ENCODE assay signal across 8 cellular contexts in the genomic region with DNA sequence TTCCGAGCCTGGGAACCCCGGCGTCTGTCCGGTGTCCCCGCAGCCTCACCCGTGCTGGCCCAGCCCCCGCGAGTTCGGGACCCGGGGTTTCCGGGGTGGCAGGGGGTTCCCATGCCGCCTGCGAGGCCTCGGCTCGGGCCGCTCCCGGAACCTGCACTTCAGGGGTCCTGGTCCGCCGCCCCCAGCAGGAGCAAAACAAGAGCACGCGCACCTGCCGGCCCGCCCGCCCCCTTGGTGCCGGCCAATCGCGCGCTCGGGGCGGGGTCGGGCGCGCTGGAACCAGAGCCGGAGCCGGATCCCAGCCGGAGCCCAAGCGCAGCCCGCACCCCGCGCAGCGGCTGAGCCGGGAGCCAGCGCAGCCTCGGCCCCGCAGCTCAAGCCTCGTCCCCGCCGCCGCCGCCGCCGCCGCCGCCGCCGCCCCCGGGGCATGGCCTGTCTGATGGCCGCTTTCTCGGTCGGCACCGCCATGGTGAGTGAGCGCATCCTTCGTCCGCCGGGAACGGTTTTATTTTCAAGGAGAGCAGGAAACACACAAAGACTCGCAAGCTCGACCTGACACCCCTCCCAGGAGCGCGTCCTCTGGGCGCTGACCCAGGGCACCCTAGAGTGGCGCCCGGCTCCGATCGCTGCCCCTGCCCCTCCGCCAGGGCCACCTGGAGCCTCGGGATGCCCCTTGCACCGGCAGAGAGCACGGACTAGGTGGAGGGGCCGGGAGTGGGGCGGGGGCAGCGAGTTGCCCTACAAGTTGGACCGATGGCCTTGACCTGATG. TPM values are rescaled to one million over a fixed set of nuclear protein-coding genes. Genes with fewer than 3 reads are reported as not detected.
A peak's percentile ranks its signal among the peaks of the same experiment; 100 is the strongest.
DNase-seq lines count a peak whose midpoint lies in the region; ATAC-seq, FAIRE-seq and TF ChIP-seq lines count a peak whose summit lies in the region.

A gene (plus strand): TSS at position 305 of the 770 bp plus-strand sequence. CDS start 123 bp downstream, at position 428.

- H3K9me3 Mint-ChIP-seq in GM23338, result peaks cover 23% of the 10 kb centered on the region

- H3K9ac ChIP-seq in SK-N-SH (no peak within 1 kb of the TSS), GM12878 (ENCODE audit: control insufficient read depth, insufficient read depth, low read length) (peak within 1 kb of the TSS; percentile 34; the same call in 1 of the 2 replicates)

- TF ChIP-seq RAD21 in SK-N-SH (IDR thresholded peaks at IDR 0.05; ENCODE audit: low read length) (no peak), GM12878 (IDR thresholded peaks at IDR 0.05; ENCODE audit: insufficient read depth, low read depth, low read length) (no peak)

- peak within 1 kb of the TSS; percentile 11 for H2AFZ ChIP-seq in ACC112 (ENCODE audit: low read length, unreplicated experiment)
- H2AFZ ChIP-seq in GM23338, result peak within 1 kb of the TSS; percentile 97
- no peak within 1 kb of the TSS; the same call in 1 of the 2 replicates for H2AFZ ChIP-seq in SK-N-SH (ENCODE audit: low read depth)
- peak within 1 kb of the TSS; percentile 37 for H2AFZ ChIP-seq in GM12878 (ENCODE audit: control insufficient read depth, low read depth, low read length)

- DNase-seq in GM23338 (ENCODE audit: low spot score), result peak; percentile 87
- peak; percentile 89 for DNase-seq in SK-N-SH
- no peak for DNase-seq in GM12878 (ENCODE audit: low read depth, low spot score)
- DNase-seq in retinal pigment epithelial cell (ENCODE audit: low read depth), result no peak
- DNase-seq in NCI-H1694 (lab: John Stamatoyannopoulos, UW), result no peak

- no TSS peak for BruUV-seq in GM12878 (replicated peaks; lab: Mats Ljungman, UMichigan)

- H3K4me1 ChIP-seq in ACC112 (ENCODE audit: control insufficient read depth, insufficient read depth, low read length, unreplicated experiment) (peaks cover 11% of the 10 kb centered on the region), GM23338 (ENCODE audit: insufficient read depth) (peaks cover 9% of the 10 kb centered on the region), SK-N-SH (ENCODE audit: control insufficient read depth in 1 of 2, insufficient read depth in 2 of 2, low read depth in 1 of 2, low read length in 1 of 2) (peaks cover 0 to 34% of the 10 kb centered on the region in 2 experiments; a peak in 2 of 4 replicates), GM12878 (ENCODE audit: control insufficient read depth, insufficient read depth, low read length) (peaks cover 9% of the 10 kb centered on the region; the same call in 1 of the 2 replicates)

- POLR2A ChIA-PET in SK-N-SH (lab: Yijun Ruan, JAX), result interaction anchor here (0.6 to 3.9 kb wide), 6 partner anchors 15 to 256 kb away, joined by 3 to 28 read pairs (median 4); no protein-coding TSS in a partner anchor
- POLR2A ChIA-PET in GM12878 (lab: Charles Lee), result interaction anchor here (1.3 to 3.4 kb wide), 5 partner anchors 10 to 28 kb away, joined by 5 to 38 read pairs (median 17); no protein-coding TSS in a partner anchor

- H3K27me3 Mint-ChIP-seq in GM23338 (ENCODE audit: insufficient read depth, low read depth, poor library complexity), result peaks cover 23% of the 10 kb centered on the region

- no peaks in the 10 kb centered on the region for H4K20me1 ChIP-seq in GM23338 (replicated peaks; ENCODE audit: insufficient read depth)
- H4K20me1 ChIP-seq in SK-N-SH (ENCODE audit: insufficient read depth), result no peaks in the 10 kb centered on the region
- no peaks in the 10 kb centered on the region for H4K20me1 ChIP-seq in GM12878 (ENCODE audit: control insufficient read depth, insufficient read depth)

- 1% methylated on average over 15 of the region's 83 CpGs for WGBS in SK-N-SH (ENCODE audit: low lambda C conversion rate)
- 2% methylated on average over 44 of the region's 83 CpGs for WGBS in GM12878 (ENCODE audit: insufficient coverage, insufficient replicate concordance, low lambda C conversion rate, missing lambda C conversion rate)

- H3K4me1 Mint-ChIP-seq in GM23338, result peaks cover 8% of the 10 kb centered on the region

- ATAC-seq in GM23338 (peak; percentile 90), GM12878 (peak; percentile 74), GM18498 (IDR thresholded peaks at IDR 0.05; ENCODE audit: unreplicated experiment) (no peak)

- CTCF ChIA-PET in SK-N-SH (lab: Yijun Ruan, JAX), result interaction anchor here (1.5 to 3.1 kb wide), 5 partner anchors 27 to 91 kb away, joined by 4 to 17 read pairs (median 7); no protein-coding TSS in a partner anchor
- CTCF ChIA-PET in GM12878 (lab: Yijun Ruan, JAX), result interaction anchor here (0.8 to 4.1 kb wide), 8 partner anchors 12 to 74 kb away, joined by 3 to 51 read pairs (median 8); no protein-coding TSS in a partner anchor

- H3K9me2 ChIP-seq in GM23338 (ENCODE audit: insufficient read depth), result no peaks in the 10 kb centered on the region
- no peaks in the 10 kb centered on the region for H3K9me2 ChIP-seq in SK-N-SH

- SMC1A ChIA-PET in GM12878 (lab: Charles Lee; ENCODE audit: uncharacterized antibody, unreplicated experiment), result interaction anchor here (0.8 to 3.8 kb wide), 12 partner anchors 11 to 74 kb away, joined by 3 to 77 read pairs (median 8); no protein-coding TSS in a partner anchor

- RAD21 ChIA-PET in GM12878 (lab: Charles Lee; ENCODE audit: unreplicated experiment), result interaction anchor here (0.6 to 4.2 kb wide), 14 partner anchors 9 to 317 kb away, joined by 3 to 46 read pairs (median 10); no protein-coding TSS in a partner anchor

- H3K4me2 ChIP-seq in GM23338 (peak within 1 kb of the TSS; percentile 98), SK-N-SH (peak within 1 kb of the TSS; percentile 73), GM12878 (ENCODE audit: control insufficient read depth, insufficient read depth) (peak within 1 kb of the TSS; percentile 100)

- no peak for TF ChIP-seq POLR2A in GM12878 (IDR thresholded peaks at IDR 0.05; ENCODE audit: low read depth, low read length)

- no peak for FAIRE-seq in GM12878 (lab: Jason Lieb, UNC)

- H3K79me2 ChIP-seq in ACC112 (ENCODE audit: control insufficient read depth, insufficient read depth, low read length, unreplicated experiment), result no peaks in the 10 kb centered on the region
- H3K79me2 ChIP-seq in GM23338 (replicated peaks; ENCODE audit: insufficient read depth), result no peaks in the 10 kb centered on the region
- H3K79me2 ChIP-seq in SK-N-SH (ENCODE audit: insufficient read depth), result no peaks in the 10 kb centered on the region
- H3K79me2 ChIP-seq in GM12878 (ENCODE audit: control insufficient read depth, insufficient read depth, low read length), result no peaks in the 10 kb centered on the region

- H3K27ac ChIP-seq in ACC112 (ENCODE audit: low read depth, low read length) (no peak within 1 kb of the TSS), GM23338 (ENCODE audit: low read depth) (no peak within 1 kb of the TSS), SK-N-SH (ENCODE audit: low read depth in 2 of 2, low read length in 1 of 2) (peak within 1 kb of the TSS in 1 of 2 experiments; percentile 79; a peak in 1 of 4 replicates), GM12878 (ENCODE audit: control insufficient read depth, insufficient read depth) (no peak within 1 kb of the TSS)

- intact Hi-C loops in GM12878 (cut with micrococcal nuclease; ENCODE audit: unreplicated experiment), result no loop called here

- H3K9me3 ChIP-seq in SK-N-SH (no peaks in the 10 kb centered on the region), GM12878 (replicated peaks; ENCODE audit: control insufficient read depth, insufficient read depth, low read length) (peaks cover 3% of the 10 kb centered on the region; the same call in 2 of the 3 replicates)

- peak within 1 kb of the TSS; percentile 78 for H3K4me3 Mint-ChIP-seq in GM23338

- no peaks in the 10 kb centered on the region for H3K36me3 ChIP-seq in ACC112 (ENCODE audit: insufficient read depth, low read length)
- no peaks in the 10 kb centered on the region for H3K36me3 ChIP-seq in GM23338 (ENCODE audit: insufficient read depth)
- H3K36me3 ChIP-seq in SK-N-SH (replicated peaks in 1 of 2; ENCODE audit: control insufficient read depth in 1 of 2, insufficient read depth in 2 of 2, low read length in 1 of 2), result no peaks in the 10 kb centered on the region
- H3K36me3 ChIP-seq in GM12878 (ENCODE audit: control insufficient read depth in 2 of 2, insufficient read depth in 2 of 2, low read length in 1 of 2), result no peaks in the 10 kb centered on the region

- H3K4me3 ChIP-seq in ACC112 (ENCODE audit: low read depth, low read length), result peak within 1 kb of the TSS; percentile 81
- H3K4me3 ChIP-seq in GM23338, result peak within 1 kb of the TSS; percentile 85
- H3K4me3 ChIP-seq in SK-N-SH (ENCODE audit: low read depth in 2 of 2, low read length in 1 of 2), result peak within 1 kb of the TSS; percentile 55 to 58; a peak in 3 of 4 replicates
- H3K4me3 ChIP-seq in GM12878, result peak within 1 kb of the TSS; percentile 71
- H3K4me3 ChIP-seq in iPS-11a (ENCODE audit: low read depth, low read length), result peak within 1 kb of the TSS; percentile 49
- H3K4me3 ChIP-seq in retinal pigment epithelial cell (ENCODE audit: low read length), result peak within 1 kb of the TSS; percentile 52

- no peak within 1 kb of the TSS for H3K27ac Mint-ChIP-seq in GM23338

- TF ChIP-seq EP300 in SK-N-SH (IDR thresholded peaks at IDR 0.05; ENCODE audit: borderline replicate concordance in 1 of 2, low read depth in 1 of 2, low read length in 1 of 2) (no peak), GM12878 (IDR thresholded peaks at IDR 0.05; ENCODE audit: borderline replicate concordance in 1 of 2, control insufficient read depth in 1 of 2, low read depth in 2 of 2, low read length in 2 of 2) (no peak)

- H3K27me3 ChIP-seq in ACC112 (ENCODE audit: insufficient read depth, low read length) (peaks cover 82% of the 10 kb centered on the region), GM23338 (ENCODE audit: insufficient read depth) (peaks cover 37% of the 10 kb centered on the region), SK-N-SH (ENCODE audit: insufficient read depth) (peaks cover 11% of the 10 kb centered on the region; the same call in 1 of the 2 replicates), GM12878 (replicated peaks in 1 of 2; ENCODE audit: control insufficient read depth in 2 of 2, insufficient read depth in 2 of 2, low read length in 1 of 2) (peaks cover 0 to 4% of the 10 kb centered on the region in 2 experiments; a peak in 1 of 4 replicates)

- H3F3A ChIP-seq in GM23338 (replicated peaks; ENCODE audit: low read depth) (no peaks in the 10 kb centered on the region), SK-N-SH (replicated peaks; ENCODE audit: insufficient read depth) (no peaks in the 10 kb centered on the region)

- in situ Hi-C loops in GM12878 (cut with MboI), result loop anchor here (25.0 kb wide), 1 partner anchor 1468 kb away; no protein-coding TSS in a partner anchor

- TF ChIP-seq CTCF in GM23338 (conservative IDR thresholded peaks at IDR 0.05; ENCODE audit: low read depth in 2 of 2) (no peak), SK-N-SH (IDR thresholded peaks at IDR 0.05) (no peak), GM12878 (IDR thresholded peaks at IDR 0.05 in 2 of 3, conservative IDR thresholded peaks at IDR 0.05 in 1 of 3; ENCODE audit: control insufficient read depth in 2 of 3, extremely low read depth in 1 of 3, insufficient read depth in 1 of 3, low read depth in 3 of 3, low read length in 3 of 3) (no peak), retinal pigment epithelial cell (conservative IDR thresholded peaks at IDR 0.05; ENCODE audit: low read depth, low read length) (no peak)

- H3K36me3 Mint-ChIP-seq in GM23338 (ENCODE audit: low read depth), result peaks cover 3% of the 10 kb centered on the region; the same call in 1 of the 3 replicates

RNA-seq across cellular contexts. Expression of the gene that starts here (rescaled TPM):
- 4.4 and 7.3 TPM in 2 replicates for total RNA-seq in GM23338 (2014; rRNA removed; shearing (Covaris generic))
- 1.3 and 1.7 TPM in 2 replicates for polyA plus RNA-seq in GM23338 (2016; fragmentation: Nextera tagmentation; extraction: Ambion mirVana)
- 0.07 and 0.11 TPM in 2 replicates for polyA plus RNA-seq in SK-N-SH (2012; rRNA removed)
- 0.06 and 0.13 TPM in 2 replicates for polyA plus RNA-seq in SK-N-SH (2012; cell fraction: cytosol; rRNA removed)
- 0.14 and 0.18 TPM in 2 replicates for polyA plus RNA-seq in SK-N-SH (2012; cell fraction: nucleus; rRNA removed)
- total RNA-seq in GM12878 (2013; cell fraction: nucleolus; rRNA removed), result 8.0 TPM in 2 replicates
- total RNA-seq in GM12878 (2014; rRNA removed), result 8.8 and 9.2 TPM in 2 replicates
- total RNA-seq in GM12878 (2014; rRNA removed; fragmentation: Illumina TruSeq; extraction: Trizol), result 5.3 and 6.2 TPM in 2 replicates
- 11.2 and 12.4 TPM in 2 replicates for total RNA-seq in GM12878 (2021)
- polyA plus RNA-seq in GM12878 (2011; ENCODE audit: low read depth), result 1.2 TPM
- polyA plus RNA-seq in GM12878 (2011; rRNA removed), result 14.0 and 19.3 TPM in 2 replicates
- polyA plus RNA-seq in GM12878 (2011; cell fraction: cytosol; rRNA removed), result 23.8 and 25.9 TPM in 2 replicates
- 34.2 and 36.9 TPM in 2 replicates for polyA plus RNA-seq in GM12878 (2011; cell fraction: nucleus; rRNA removed)
- 1.5 and 4.0 TPM in 2 replicates for polyA plus RNA-seq in GM12878 (2012)
- polyA plus RNA-seq in GM12878 (2014; fragmentation: Illumina TruSeq; extraction: Trizol), result 5.9 and 6.1 TPM in 2 replicates
- 1 to 10 TPM; 2.9 to 3.0 TPM for polyA plus RNA-seq in GM12878 (2014; fragmentation: Nextera tagmentation; extraction: Ambion mirVana)
- 6.9 and 8.0 TPM in 2 replicates for polyA plus RNA-seq in GM12878 (2014; rRNA removed)
- 1 to 10 TPM in 1 of 2 experiments, under 1 TPM in 1; 0.59 to 1.3 TPM for polyA plus RNA-seq in GM12878 (2016; fragmentation: Nextera tagmentation; extraction: Ambion mirVana)
- polyA minus RNA-seq in GM12878 (2011; rRNA and poly(A)+ RNA removed), result 25.7 and 35.5 TPM in 2 replicates
- 9.1 and 12.7 TPM in 2 replicates for polyA minus RNA-seq in GM12878 (2011; cell fraction: cytosol; rRNA and poly(A)+ RNA removed)
- 9.8 and 15.8 TPM in 2 replicates for polyA minus RNA-seq in GM12878 (2011; cell fraction: nucleus; rRNA and poly(A)+ RNA removed)

Comparison
In these comparisons a context has a peak if more than half of its experiments do, and no peak if none do; other contexts are left out.
1. Peak in DNase-seq, H3K4me3 ChIP-seq and H3K4me2 ChIP-seq in SK-N-SH; RNA of the gene not detected or under 1 TPM.